Comparison of ENCODE assay signal across 28 cellular contexts in genomic region chr1:53848025-53848424, GRCh38. TPM values are rescaled to one million over a fixed set of nuclear protein-coding genes. Genes with fewer than 3 reads are reported as not detected.
"Had no signal": no experiment of that assay in that cellular context is flagged by ENCODE, and none has a peak within 500 bp of the region (broad histone marks: within the 10 kb centered on the region; RNA-seq: fewer than 3 reads in every experiment).

No MANE protein-coding gene starts in this region.

- H3K27me3 ChIP-seq: testis, transverse colon had no signal

- H3K4me3 ChIP-seq: left ventricle myocardium inferior, lung, mucosa of descending colon, testis, transverse colon had no signal

- H3K4me3 Mint-ChIP-seq: activated naive CD4-positive, alpha-beta T cell treated with anti-CD3 and anti-CD28 coated beads, Interleukin-2, amount 10 ng/mL, durations not matched to agents 7 days and 5 days; activated naive CD8-positive, alpha-beta T cell treated with anti-CD3 and anti-CD28 coated beads, Interleukin-2, amount 10 ng/mL, durations not matched to agents 7 days and 5 days; activated T-helper 1 cell treated with anti-CD3 and anti-CD28 coated beads, Interleukin-12 subunit alpha, Interleukin-12 subunit beta, Interleukin-2, Interleukin-4 antibody, amounts not matched to agents 30 ng/mL and 10 ng/mL and 1 ng/mL, durations not matched to agents 14 hours and 24 hours and 36 hours; natural killer cell treated with Interleukin-12 subunit alpha and Interleukin-12 subunit beta and Interleukin-15 and Interleukin-18, amount 100 ng/mL, for 72 hours had no signal

- H3K9me3 Mint-ChIP-seq: activated naive CD4-positive, alpha-beta T cell treated with anti-CD3 and anti-CD28 coated beads, Interleukin-2, amount 10 ng/mL, durations not matched to agents 7 days and 5 days; activated naive CD8-positive, alpha-beta T cell treated with anti-CD3 and anti-CD28 coated beads, Interleukin-2, amount 10 ng/mL, durations not matched to agents 7 days and 5 days; activated T-helper 1 cell treated with anti-CD3 and anti-CD28 coated beads, Interleukin-12 subunit alpha, Interleukin-12 subunit beta, Interleukin-2, Interleukin-4 antibody, amounts not matched to agents 30 ng/mL and 10 ng/mL and 1 ng/mL, durations not matched to agents 14 hours and 24 hours and 36 hours; natural killer cell treated with Interleukin-12 subunit alpha and Interleukin-12 subunit beta and Interleukin-15 and Interleukin-18, amount 100 ng/mL, for 72 hours had no signal

- H3K27ac ChIP-seq: left ventricle myocardium inferior, testis, transverse colon, VCaP had no signal

- DNase-seq: activated CD4-positive, alpha-beta T cell treated with anti-CD3 and anti-CD28 coated beads for 4 hours; activated CD4-positive, alpha-beta T cell treated with anti-CD3 and anti-CD28 coated beads, Interleukin-2, amount 50 U/mL, for 4 hours; activated CD8-positive, alpha-beta memory T cell treated with anti-CD3 and anti-CD28 coated beads for 24 hours; activated gamma-delta T cell; activated naive CD4-positive, alpha-beta T cell treated with anti-CD3 and anti-CD28 coated beads, Interleukin-2, amount 10 ng/mL, durations not matched to agents 7 days and 5 days; activated naive CD8-positive, alpha-beta T cell treated with anti-CD3 and anti-CD28 coated beads, Interleukin-2, amount 10 ng/mL, durations not matched to agents 7 days and 5 days; amniotic stem cell; caudate nucleus; glutamatergic neuron; islet precursor cell; left ventricle myocardium inferior; mucosa of descending colon; right cardiac atrium; stimulated activated CD4-positive, alpha-beta T cell treated with anti-CD3 and anti-CD28 coated beads, Interleukin-2, amount 100 ng/mL, for 48 hours; stimulated activated naive CD4-positive, alpha-beta T cell treated with Interleukin-2 at 50 U/mL for 16 hours; testis; transverse colon had no signal

- H3K4me1 ChIP-seq: left ventricle myocardium inferior, testis, transverse colon had no signal

- H3K4me1 Mint-ChIP-seq: activated naive CD4-positive, alpha-beta T cell treated with anti-CD3 and anti-CD28 coated beads, Interleukin-2, amount 10 ng/mL, durations not matched to agents 7 days and 5 days; activated naive CD8-positive, alpha-beta T cell treated with anti-CD3 and anti-CD28 coated beads, Interleukin-2, amount 10 ng/mL, durations not matched to agents 7 days and 5 days had no signal

- H3K27ac Mint-ChIP-seq: activated naive CD4-positive, alpha-beta T cell treated with anti-CD3 and anti-CD28 coated beads, Interleukin-2, amount 10 ng/mL, durations not matched to agents 7 days and 5 days; activated naive CD8-positive, alpha-beta T cell treated with anti-CD3 and anti-CD28 coated beads, Interleukin-2, amount 10 ng/mL, durations not matched to agents 7 days and 5 days; activated T-helper 1 cell treated with anti-CD3 and anti-CD28 coated beads, Interleukin-12 subunit alpha, Interleukin-12 subunit beta, Interleukin-2, Interleukin-4 antibody, amounts not matched to agents 30 ng/mL and 10 ng/mL and 1 ng/mL, durations not matched to agents 14 hours and 24 hours and 36 hours; natural killer cell treated with Interleukin-12 subunit alpha and Interleukin-12 subunit beta and Interleukin-15 and Interleukin-18, amount 100 ng/mL, for 72 hours had no signal

- H3K9me3 ChIP-seq: mucosa of descending colon, testis, transverse colon had no signal

RNA-seq across cellular contexts. Expression of gene DIO1, which starts 46.0 kb away (rescaled TPM):
- total RNA-seq: activated naive CD8-positive, alpha-beta T cell treated with anti-CD3 and anti-CD28 coated beads, Interleukin-2, amount 10 ng/mL, durations not matched to agents 7 days and 5 days; activated T-helper 1 cell treated with anti-CD3 and anti-CD28 coated beads, Interleukin-12 subunit alpha, Interleukin-12 subunit beta, Interleukin-2, Interleukin-4 antibody, amounts not matched to agents 30 ng/mL and 10 ng/mL and 1 ng/mL, durations not matched to agents 14 hours and 24 hours and 36 hours; chondrocyte; endothelial cell of umbilical vein; frontal cortex; left ventricle myocardium inferior; mesenteric fat pad; mucosa of descending colon; myocyte; natural killer cell treated with Interleukin-12 subunit alpha and Interleukin-12 subunit beta and Interleukin-15 and Interleukin-18, amount 100 ng/mL, for 72 hours; omental fat pad; right cardiac atrium; skeletal muscle tissue; transverse colon had no signal
- polyA plus RNA-seq: endothelial cell of umbilical vein, right cardiac atrium had no signal
